In genomic region chrX:153844509-153845082, GRCh38 we compare ENCODE assay signal across 21 cellular contexts. TPM values are rescaled to one million over a fixed set of nuclear protein-coding genes. Genes with fewer than 3 reads are reported as not detected.
"Had no signal": no experiment of that assay in that cellular context is flagged by ENCODE, and none has a peak within 500 bp of the region (broad histone marks: within the 10 kb centered on the region; RNA-seq: fewer than 3 reads in every experiment).

No MANE protein-coding gene starts in this region.

- H3K4me1 Mint-ChIP-seq: activated CD8-positive, alpha-beta memory T cell treated with anti-CD3 and anti-CD28 coated beads, Interleukin-2, amount 10 ng/mL, durations not matched to agents 7 days and 5 days; activated naive CD4-positive, alpha-beta T cell treated with anti-CD3 and anti-CD28 coated beads, Interleukin-2, amount 50 U/mL, for 24 hours had no signal

- H3K9me3 ChIP-seq: heart left ventricle, pancreas, testis, upper lobe of right lung had no signal

- H3K4me3 Mint-ChIP-seq: activated CD8-positive, alpha-beta memory T cell treated with anti-CD3 and anti-CD28 coated beads, Interleukin-2, amount 10 ng/mL, durations not matched to agents 7 days and 5 days; activated naive CD4-positive, alpha-beta T cell treated with anti-CD3 and anti-CD28 coated beads, Interleukin-2, amount 50 U/mL, for 24 hours; activated T-cell treated with anti-CD3 and anti-CD28 coated beads, Interleukin-2, amount 50 U/mL, for 24 hours; stimulated activated naive CD8-positive, alpha-beta T cell treated with anti-CD3 and anti-CD28 coated beads, Interleukin-15, Interleukin-2, amounts not matched to agents 100 ng/mL and 50 ng/mL, for 24 hours had no signal

- H3K27ac Mint-ChIP-seq: activated CD8-positive, alpha-beta memory T cell treated with anti-CD3 and anti-CD28 coated beads, Interleukin-2, amount 10 ng/mL, durations not matched to agents 7 days and 5 days; activated naive CD4-positive, alpha-beta T cell treated with anti-CD3 and anti-CD28 coated beads, Interleukin-2, amount 50 U/mL, for 24 hours; activated T-cell treated with anti-CD3 and anti-CD28 coated beads, Interleukin-2, amount 50 U/mL, for 24 hours; stimulated activated naive CD8-positive, alpha-beta T cell treated with anti-CD3 and anti-CD28 coated beads, Interleukin-15, Interleukin-2, amounts not matched to agents 100 ng/mL and 50 ng/mL, for 24 hours had no signal

- H3K4me1 ChIP-seq: heart left ventricle, pancreas, testis, upper lobe of right lung had no signal

- ATAC-seq: activated CD4-positive, CD25-positive, alpha-beta regulatory T cell treated with anti-CD3 and anti-CD28 coated beads, Interleukin-2, amount 50 U/mL, for 24 hours; activated CD8-positive, alpha-beta memory T cell treated with anti-CD3 and anti-CD28 coated beads, Interleukin-2, amount 10 ng/mL, durations not matched to agents 7 days and 5 days; heart left ventricle; pancreas; upper lobe of right lung had no signal

- H3K36me3 ChIP-seq: heart left ventricle, pancreas, upper lobe of right lung had no signal

- H3K4me3 ChIP-seq: coronary artery, heart left ventricle, pancreas, testis, upper lobe of right lung had no signal

- H3K27me3 ChIP-seq: testis, upper lobe of right lung had no signal

- H3K9me3 Mint-ChIP-seq: activated naive CD4-positive, alpha-beta T cell treated with anti-CD3 and anti-CD28 coated beads, Interleukin-2, amount 50 U/mL, for 24 hours; activated T-cell treated with anti-CD3 and anti-CD28 coated beads, Interleukin-2, amount 50 U/mL, for 24 hours; stimulated activated naive CD8-positive, alpha-beta T cell treated with anti-CD3 and anti-CD28 coated beads, Interleukin-15, Interleukin-2, amounts not matched to agents 100 ng/mL and 50 ng/mL, for 24 hours had no signal

- FAIRE-seq: frontal cortex, pancreas had no signal

- H3K27ac ChIP-seq: coronary artery, heart left ventricle, pancreas, testis, upper lobe of right lung had no signal

- DNase-seq: activated CD4-positive, alpha-beta T cell treated with anti-CD3 and anti-CD28 coated beads, Interleukin-2, amount 50 U/mL, for 4 hours; activated CD8-positive, alpha-beta memory T cell treated with anti-CD3 and anti-CD28 coated beads, Interleukin-2, amount 10 ng/mL, durations not matched to agents 7 days and 5 days; activated effector memory CD4-positive, alpha-beta T cell treated with Interleukin-2 at 50 U/mL for 16 hours; activated T-cell treated with anti-CD3 and anti-CD28 coated beads, Interleukin-2, amount 50 U/mL, for 24 hours; caudate nucleus; effector CD8-positive, alpha-beta T cell; heart left ventricle; kidney glomerular epithelial cell; pancreas; stimulated activated CD4-positive, alpha-beta T cell treated with anti-CD3 and anti-CD28 coated beads, Interleukin-4, amount 100 ng/mL, for 1 hour; stimulated activated CD8-positive, alpha-beta memory T cell treated with anti-CD3 and anti-CD28 coated beads, Interleukin-4, amount 100 ng/mL, for 48 hours; testis; upper lobe of right lung had no signal

- H3K36me3 Mint-ChIP-seq: activated CD8-positive, alpha-beta memory T cell treated with anti-CD3 and anti-CD28 coated beads, Interleukin-2, amount 10 ng/mL, durations not matched to agents 7 days and 5 days; activated naive CD4-positive, alpha-beta T cell treated with anti-CD3 and anti-CD28 coated beads, Interleukin-2, amount 50 U/mL, for 24 hours had no signal

RNA-seq across cellular contexts. Expression of gene AVPR2, which starts 59.9 kb away (rescaled TPM):
- total RNA-seq: activated CD8-positive, alpha-beta memory T cell treated with anti-CD3 and anti-CD28 coated beads, Interleukin-2, amount 10 ng/mL, durations not matched to agents 7 days and 5 days; fibroblast of lung; frontal cortex; liver; T-helper 2 cell treated with Interferon-gamma antibody and Interleukin-4, amounts not matched to agents 100 ng/mL and 5 ng/mL, for 36 hours had no signal
- polyA plus RNA-seq: fibroblast of lung had no signal
